Comparison of ENCODE assay signal across 8 cellular contexts in genomic region chr1:169484107-169484506, GRCh38. TPM values are rescaled to one million over a fixed set of nuclear protein-coding genes. Genes with fewer than 3 reads are reported as not detected.
DNase-seq lines count a peak whose midpoint lies in the region; ATAC-seq and TF ChIP-seq lines count a peak whose summit lies in the region.

No MANE protein-coding gene starts in this region.

- peak overlapping the region; percentile 93 for H3K4me2 ChIP-seq in HCT116 (ENCODE audit: low read length)
- peak overlapping the region; percentile 96 for H3K4me2 ChIP-seq in OCI-LY7 (ENCODE audit: low read length)

- CTCF ChIA-PET in HCT116 (lab: Charles Lee), result no interaction called here
- CTCF ChIA-PET in OCI-LY7 (lab: Charles Lee; ENCODE audit: unreplicated experiment), result no interaction called here

- TF ChIP-seq POLR2A in HCT116 (IDR thresholded peaks at IDR 0.05; ENCODE audit: borderline replicate concordance, extremely low read depth, insufficient read depth, insufficient read length) (no peak), erythroblast (IDR thresholded peaks at IDR 0.05; ENCODE audit: low read length) (no peak)

- H2AFZ ChIP-seq in HCT116 (ENCODE audit: low read depth, low read length, poor library complexity, severe bottlenecking), result no peak overlapping the region
- peak overlapping the region; percentile 98; the same call in 1 of the 2 replicates for H2AFZ ChIP-seq in OCI-LY7 (ENCODE audit: low read length)

- TF ChIP-seq RAD21 in HCT116 (IDR thresholded peaks at IDR 0.05; ENCODE audit: low read depth), result no peak

- H3K9me3 ChIP-seq in HCT116 (ENCODE audit: control insufficient read depth in 1 of 2, insufficient read depth in 1 of 2, low read depth in 1 of 2, low read length in 2 of 2) (no peaks in the 10 kb centered on the region), OCI-LY7 (ENCODE audit: low read length) (no peaks in the 10 kb centered on the region), psoas muscle (no peaks in the 10 kb centered on the region)

- H3K36me3 ChIP-seq in HCT116 (ENCODE audit: control insufficient read depth in 1 of 2, insufficient read depth in 2 of 2, low read length in 2 of 2), result no peaks in the 10 kb centered on the region
- no peaks in the 10 kb centered on the region for H3K36me3 ChIP-seq in OCI-LY7 (ENCODE audit: insufficient read depth, low read length)
- peaks cover 0 to 5% of the 10 kb centered on the region in 2 donors for H3K36me3 ChIP-seq in psoas muscle (ENCODE audit: insufficient read depth in 1 of 2, low read depth in 1 of 2)

- TF ChIP-seq CTCF in HCT116 (IDR thresholded peaks at IDR 0.05 in 2 of 3, conservative IDR thresholded peaks at IDR 0.05 in 1 of 3; ENCODE audit: borderline replicate concordance in 1 of 3, insufficient read depth in 1 of 3, low read depth in 2 of 3, low read length in 2 of 3), result no peak
- TF ChIP-seq CTCF in OCI-LY7 (conservative IDR thresholded peaks at IDR 0.05; ENCODE audit: low read length), result no peak
- no peak for TF ChIP-seq CTCF in psoas muscle (IDR thresholded peaks at IDR 0.05)

- H3K79me2 ChIP-seq in HCT116 (ENCODE audit: insufficient read depth, low read length) (peaks cover 58% of the 10 kb centered on the region), OCI-LY7 (ENCODE audit: insufficient read depth, low read depth, low read length) (no peaks in the 10 kb centered on the region)

- RAD21 ChIA-PET in HCT116 (lab: Charles Lee; ENCODE audit: low non-redundant PET in 1 of 2, low total read pairs in 2 of 2, uncharacterized antibody in 2 of 2, unreplicated experiment in 2 of 2), result no interaction called here

- BruUV-seq in HCT116 (replicated peaks; lab: Mats Ljungman, UMichigan) (no TSS peak), OCI-LY7 (replicated peaks; lab: Mats Ljungman, UMichigan) (no TSS peak)

- H3K9me2 ChIP-seq in HCT116 (ENCODE audit: insufficient read depth) (no peaks in the 10 kb centered on the region), OCI-LY7 (ENCODE audit: insufficient read depth, low read length) (no peaks in the 10 kb centered on the region)

- no peak overlapping the region for H3K27ac ChIP-seq in HCT116 (ENCODE audit: low read depth, low read length)
- H3K27ac ChIP-seq in OCI-LY7 (ENCODE audit: low read depth, low read length, poor library complexity, severe bottlenecking), result no peak overlapping the region
- peak overlapping the region; percentile 99 for H3K27ac ChIP-seq in psoas muscle

- ATAC-seq in HCT116, result no peak
- ATAC-seq in psoas muscle, result peak in 1 of 4 donors; percentile 5
- no peak for ATAC-seq in GM21737 (IDR thresholded peaks at IDR 0.05; ENCODE audit: unreplicated experiment)

- 19 to 41% (median 35%) methylated on average over 4 of the region's 4 CpGs for WGBS in psoas muscle, 3 donors

- H4K20me1 ChIP-seq in HCT116 (ENCODE audit: insufficient read depth) (no peaks in the 10 kb centered on the region; the same call in 1 of the 2 replicates), OCI-LY7 (ENCODE audit: insufficient read depth, low read length) (no peaks in the 10 kb centered on the region)

- H3K4me3 ChIP-seq in HCT116 (replicated peaks in 1 of 2; ENCODE audit: low read depth in 1 of 2, low read length in 2 of 2) (peak overlapping the region in 1 of 2 experiments; percentile 83; a peak in 2 of 4 replicates), OCI-LY7 (ENCODE audit: low read depth, low read length, poor library complexity, severe bottlenecking) (peak overlapping the region; percentile 76), psoas muscle (peak overlapping the region; percentile 95)

- H3K4me1 ChIP-seq in HCT116 (ENCODE audit: control insufficient read depth in 1 of 2, insufficient read depth in 2 of 2, low read length in 2 of 2) (peaks cover 4 to 23% of the 10 kb centered on the region in 2 experiments; a peak in 3 of 4 replicates), OCI-LY7 (ENCODE audit: insufficient read depth, low read length, poor library complexity, severe bottlenecking) (peaks cover 10% of the 10 kb centered on the region), psoas muscle (peaks cover 61% of the 10 kb centered on the region)

- no peaks in the 10 kb centered on the region for H3K27me3 ChIP-seq in HCT116 (ENCODE audit: insufficient read depth, low read length)
- no peaks in the 10 kb centered on the region for H3K27me3 ChIP-seq in psoas muscle (ENCODE audit: insufficient read depth in 3 of 3, low read length in 2 of 3)

- DNase-seq in HCT116 (ENCODE audit: low read depth, low spot score) (no peak), OCI-LY7 (ENCODE audit: low spot score) (no peak), erythroblast (lab: John Stamatoyannopoulos, UW) (peak; percentile 28 to 29), psoas muscle (no peak), NCI-H1694 (lab: John Stamatoyannopoulos, UW) (no peak), mucosa of gallbladder (ENCODE audit: low spot score) (no peak)
- no peak for DNase-seq in stimulated activated CD8-positive, alpha-beta memory T cell treated with anti-CD3 and anti-CD28 coated beads, Interleukin-4, amount 100 ng/mL, for 48 hours

- 0 out of 2 replicates have a peak overlapping the region, but pooled peaks have one; percentile 85 for H3K9ac ChIP-seq in HCT116 (ENCODE audit: low read length)

- POLR2A ChIA-PET in HCT116 (lab: Charles Lee), result no interaction called here
- POLR2A ChIA-PET in OCI-LY7 (lab: Charles Lee), result no interaction called here

- intact Hi-C loops in HCT116 (cut with micrococcal nuclease) (no loop called here), OCI-LY7 (cut with micrococcal nuclease; ENCODE audit: unreplicated experiment) (no loop called here), psoas muscle (cut with DNase I) (loop anchor here (10.0 kb wide), 3 partner anchors 119 to 869 kb away; partner anchors contain the start of genes BLZF1 (in 1 of the 2) and NME7 (in 1 of the 2))

TF ChIP-seq in HCT116, 20 proteins besides CTCF, POLR2A, EP300 and RAD21:
- no peak for TF ChIP-seq EZH2phosphoT487 (IDR thresholded peaks at IDR 0.05; ENCODE audit: borderline replicate concordance)
- no peak for TF ChIP-seq TCF7L2 (IDR thresholded peaks at IDR 0.05; ENCODE audit: borderline replicate concordance, extremely low read depth, insufficient read depth, insufficient read length)
- no peak for TF ChIP-seq CEBPB (IDR thresholded peaks at IDR 0.05; ENCODE audit: low read depth)
- TF ChIP-seq ATF3 (IDR thresholded peaks at IDR 0.05), result no peak
- no peak for TF ChIP-seq SIN3A (IDR thresholded peaks at IDR 0.05; ENCODE audit: low read depth)

RNA-seq across cellular contexts. Expression of gene SLC19A2, which starts 1.6 kb away (rescaled TPM):
- total RNA-seq in HCT116 (2021; ENCODE audit: unreplicated experiment) (10.1 TPM), OCI-LY7 (2022) (5.8 and 6.5 TPM in 2 replicates), psoas muscle (100 to 1,000 TPM in 2 of 4 donors, 10 to 100 TPM in 2; 23.6 to 151 (median 83.3) TPM), mucosa of gallbladder (29.0 TPM)
- polyA plus RNA-seq in HCT116 (2012), result 3.6 and 5.0 TPM in 2 replicates
- 3.2 TPM in 2 replicates for total RNA-seq in OCI-LY7 (2014; rRNA removed; shearing (Covaris generic))
- polyA plus RNA-seq in psoas muscle, result 100 to 1,000 TPM in 2 of 3 donors, 10 to 100 TPM in 1; 75.0 to 150 (median 139) TPM

RNA-seq across cellular contexts. Expression of gene CCDC181, which starts 56.8 kb away (rescaled TPM):
- total RNA-seq in HCT116 (2021; ENCODE audit: unreplicated experiment) (not detected), OCI-LY7 (2022) (not detected in 2 replicates), psoas muscle (under 1 TPM; 0.17 to 0.87 (median 0.47) TPM), mucosa of gallbladder (5.6 TPM)
- not detected in 2 replicates for polyA plus RNA-seq in HCT116 (2012)
- not detected in 2 replicates for total RNA-seq in OCI-LY7 (2014; rRNA removed; shearing (Covaris generic))
- polyA plus RNA-seq in psoas muscle, result 1 to 10 TPM in 1 of 3 donors, under 1 TPM in 2; 0.13 to 2.9 (median 0.25) TPM

Comparison
In these comparisons a context has a peak if more than half of its experiments do, and no peak if none do; other contexts are left out.
1. DNase-seq: peak in erythroblast (2 of 2); none in HCT116 (single experiment), OCI-LY7 (single experiment), psoas muscle (0 of 2), NCI-H1694 (single experiment), mucosa of gallbladder (single experiment) and stimulated activated CD8-positive, alpha-beta memory T cell treated with anti-CD3 and anti-CD28 coated beads, Interleukin-4, amount 100 ng/mL, for 48 hours (single experiment).
2. intact Hi-C loops: an anchor here in psoas muscle (10.0 kb wide); none called in HCT116 and OCI-LY7.